9 cellular contexts compared by ENCODE assay signal in the genomic region with DNA sequence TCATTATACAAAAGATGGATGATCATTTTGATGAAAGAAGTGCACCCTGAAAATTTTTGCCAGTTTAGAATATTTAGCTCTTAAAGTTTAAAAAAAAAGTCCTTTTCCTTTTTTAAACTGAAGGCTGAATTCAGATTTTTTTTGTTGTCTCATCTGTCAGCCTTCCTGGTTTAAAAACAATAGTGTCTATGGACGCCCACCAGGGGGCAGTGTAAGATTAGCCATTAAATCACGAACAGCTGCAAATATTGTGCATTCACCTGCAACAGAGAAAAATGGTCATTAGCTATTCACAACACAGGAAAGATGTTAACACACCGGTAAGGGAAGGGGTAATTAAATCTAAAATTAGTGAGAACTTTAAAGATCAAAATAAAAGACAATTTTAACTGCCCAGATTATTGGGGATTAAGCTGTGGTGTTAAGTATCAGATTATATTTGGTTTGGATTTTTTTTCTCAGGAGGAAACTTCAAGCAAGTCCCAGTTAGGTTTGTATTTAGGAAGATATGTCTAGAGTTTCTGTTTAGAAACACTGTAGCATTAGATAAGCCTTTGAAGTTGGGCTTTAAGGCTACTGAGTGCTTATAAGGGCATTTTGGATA. TPM values are rescaled to one million over a fixed set of nuclear protein-coding genes. Genes with fewer than 3 reads are reported as not detected.
DNase-seq lines count a peak whose midpoint lies in the region; ATAC-seq and TF ChIP-seq lines count a peak whose summit lies in the region.
"Had no signal": no experiment of that assay in that cellular context is flagged by ENCODE, and none has a peak within 500 bp of the region (broad histone marks: within the 10 kb centered on the region; RNA-seq: fewer than 3 reads in every experiment).

No MANE protein-coding gene starts in this region.

- DNase-seq in NK-92 treated with Interleukin-12 subunit alpha and Interleukin-12 subunit beta, amount 100 ng/mL, for 24 hours (lab: John Stamatoyannopoulos, UW): peak; percentile 33
- DNase-seq in NK-92 (lab: John Stamatoyannopoulos, UW; ENCODE audit: unreplicated experiment) (no peak), NCI-H2227 treated with DMSO at 0.1 percent for 48 hours (lab: John Stamatoyannopoulos, UW) (peak; percentile 64), chondrocyte (ENCODE audit: low spot score) (no peak), right lobe of liver (peak in 2 of 3 donors; percentile 52 to 63), GM19240 (ENCODE audit: insufficient read length, low spot score) (no peak)
- peak; percentile 75 for DNase-seq in activated CD4-positive, CD25-positive, alpha-beta regulatory T cell treated with anti-CD3 and anti-CD28 coated beads, Interleukin-2, amount 50 U/mL, for 72 hours
- DNase-seq in stimulated activated CD8-positive, alpha-beta memory T cell treated with anti-CD3 and anti-CD28 coated beads, Interleukin-12 subunit alpha, Interleukin-12 subunit beta, amount 100 ng/mL, for 4 hours (ENCODE audit: low read depth): peak; percentile 38

- no peaks in the 10 kb centered on the region for H3K36me3 ChIP-seq in right lobe of liver

- no peak overlapping the region for H3K27ac ChIP-seq in right lobe of liver

- no peak overlapping the region for H3K4me3 ChIP-seq in right lobe of liver

- no peaks in the 10 kb centered on the region for H3K9me3 ChIP-seq in right lobe of liver

- WGBS in right lobe of liver (ENCODE audit: insufficient coverage, low coverage, low lambda C conversion rate, missing lambda C conversion rate): 1% methylated on average over 3 of the region's 3 CpGs

- no peak overlapping the region for H3K4me3 Mint-ChIP-seq in chondrocyte (ENCODE audit: unreplicated experiment)

- ATAC-seq in right lobe of liver: peak; percentile 46 to 57 (median 51)

- peaks cover 0 to 5% (median 2%) of the 10 kb centered on the region in 4 donors for H3K4me1 ChIP-seq in right lobe of liver

- no peaks in the 10 kb centered on the region for H3K27me3 ChIP-seq in right lobe of liver

- no peak overlapping the region for H3K27ac Mint-ChIP-seq in chondrocyte (ENCODE audit: unreplicated experiment)

- no peak for TF ChIP-seq POLR2A in right lobe of liver (IDR thresholded peaks at IDR 0.05)

- peaks cover 5% of the 10 kb centered on the region for H3K36me3 Mint-ChIP-seq in chondrocyte (ENCODE audit: low read depth)

- no peaks in the 10 kb centered on the region for H3K27me3 Mint-ChIP-seq in chondrocyte (ENCODE audit: low read depth)

- TF ChIP-seq CTCF in chondrocyte (IDR thresholded peaks at IDR 0.05) (peak; percentile 96), right lobe of liver (IDR thresholded peaks at IDR 0.05) (peak; percentile 84 to 90 (median 86))

- peaks cover 3% of the 10 kb centered on the region for H3K4me1 Mint-ChIP-seq in chondrocyte (ENCODE audit: low read depth)

- intact Hi-C loops in right lobe of liver (cut with DNase I): loop anchor here in 1 of 2 donors (10.0 kb wide), 1 partner anchor 143 kb away; no protein-coding TSS in a partner anchor

- no peaks in the 10 kb centered on the region for H3K9me3 Mint-ChIP-seq in chondrocyte (ENCODE audit: low read depth)

RNA-seq across cellular contexts. Expression of a gene that starts 4.4 kb away (rescaled TPM):
- total RNA-seq in chondrocyte (9.5 to 12.1 TPM (median 9.7 TPM) in 3 replicates), right lobe of liver (10 to 100 TPM in 2 of 6 experiments, 1 to 10 TPM in 4; 4.8 to 13.9 (median 7.9) TPM)

RNA-seq across cellular contexts. Expression of a gene that starts 28.5 kb away (rescaled TPM):
- total RNA-seq in chondrocyte (not detected in 3 replicates), right lobe of liver (not detected)
- total RNA-seq: mononuclear cell had no signal

Comparison
In these comparisons a context has a peak if more than half of its experiments do, and no peak if none do; other contexts are left out.
1. DNase-seq: peak in NK-92 treated with Interleukin-12 subunit alpha and Interleukin-12 subunit beta, amount 100 ng/mL, for 24 hours (single experiment), NCI-H2227 treated with DMSO at 0.1 percent for 48 hours (single experiment), activated CD4-positive, CD25-positive, alpha-beta regulatory T cell treated with anti-CD3 and anti-CD28 coated beads, Interleukin-2, amount 50 U/mL, for 72 hours (single experiment), right lobe of liver (2 of 3) and stimulated activated CD8-positive, alpha-beta memory T cell treated with anti-CD3 and anti-CD28 coated beads, Interleukin-12 subunit alpha, Interleukin-12 subunit beta, amount 100 ng/mL, for 4 hours (single experiment); none in NK-92 (single experiment), chondrocyte (single experiment) and GM19240 (single experiment).